ENCODE assay signal across 8 cellular contexts in genomic region chr14:60247994-60248696, GRCh38. TPM values are rescaled to one million over a fixed set of nuclear protein-coding genes. Genes with fewer than 3 reads are reported as not detected.
DNase-seq lines count a peak whose midpoint lies in the region; ATAC-seq and TF ChIP-seq lines count a peak whose summit lies in the region.

No MANE protein-coding gene starts in this region.

- DNase-seq in BJ (ENCODE audit: low read depth) (peak; percentile 70), NCI-H82 treated with DMSO at 0.1 percent for 48 hours (lab: John Stamatoyannopoulos, UW; ENCODE audit: unreplicated experiment) (peak; percentile 83), lung (ENCODE audit: low spot score) (peak; percentile 92)
- peak; percentile 44 to 63 for DNase-seq in activated CD8-positive, alpha-beta memory T cell treated with anti-CD3 and anti-CD28 coated beads for 1 hour (ENCODE audit: extremely low read depth in 1 of 2, low read depth in 1 of 2)
- peak; percentile 66 for DNase-seq in effector CD8-positive, alpha-beta T cell (lab: John Stamatoyannopoulos, UW)
- DNase-seq in stimulated activated CD4-positive, alpha-beta T cell treated with anti-CD3 and anti-CD28 coated beads, TNF-alpha, amount 100 ng/mL, for 24 hours (ENCODE audit: low read depth in 3 of 3), result peak; percentile 70 to 81 (median 74)

- peak overlapping the region; percentile 98 to 100 for H3K27ac ChIP-seq in lung (ENCODE audit: low read depth in 1 of 2, low read length in 1 of 2)

- POLR2A ChIA-PET in BJ (lab: Charles Lee), result no interaction called here

- H3K9me3 ChIP-seq in lung (ENCODE audit: control insufficient read depth in 2 of 2, insufficient read depth in 1 of 2, low read length in 1 of 2), result no peaks in the 10 kb centered on the region

- H3K27me3 ChIP-seq in BJ (ENCODE audit: control insufficient read depth, insufficient read depth, low read length) (no peaks in the 10 kb centered on the region), lung (ENCODE audit: control insufficient read depth, insufficient read depth) (no peaks in the 10 kb centered on the region)

- CTCF ChIA-PET in BJ (lab: Yijun Ruan, JAX), result interaction anchor here (0.6 to 1.1 kb wide), 6 partner anchors 11 to 1501 kb away, joined by 3 read pairs; no protein-coding TSS in a partner anchor

- H3K4me1 ChIP-seq in lung (ENCODE audit: control insufficient read depth in 2 of 2, insufficient read depth in 2 of 2, low read length in 2 of 2), result peaks cover 0 to 5% of the 10 kb centered on the region in 2 donors

- H3K36me3 ChIP-seq in BJ (ENCODE audit: control insufficient read depth, insufficient read depth, low read length) (no peaks in the 10 kb centered on the region), lung (ENCODE audit: control insufficient read depth in 2 of 2, insufficient read depth in 2 of 2, low read length in 2 of 2) (no peaks in the 10 kb centered on the region)

- H3K4me3 ChIP-seq in BJ (ENCODE audit: low read depth, low read length) (peak overlapping the region; percentile 64), lung (peak overlapping the region; percentile 83)

- 1 to 2% methylated on average over 27 of the region's 27 CpGs for WGBS in lung, 2 donors

- ATAC-seq in GM19372 (IDR thresholded peaks at IDR 0.05; ENCODE audit: low read depth, unreplicated experiment) (peak; percentile 50), HG03558 (IDR thresholded peaks at IDR 0.05; ENCODE audit: extremely low read depth, unreplicated experiment) (peak; percentile 61), lung (ENCODE audit: insufficient read depth, low FRiP score) (peak; percentile 86)

- TF ChIP-seq CTCF in BJ (IDR thresholded peaks at IDR 0.05; ENCODE audit: insufficient read depth, low read depth, low read length) (no peak), lung (IDR thresholded peaks at IDR 0.05; ENCODE audit: control extremely low read depth, extremely low read depth) (no peak)

RNA-seq across cellular contexts. Expression of gene PPM1A, which starts 0.9 kb away (rescaled TPM):
- polyA plus RNA-seq in BJ (2011; rRNA removed) (18.5 and 33.6 TPM in 2 replicates), lung (10 to 100 TPM; 21.4 to 25.3 TPM)
- polyA minus RNA-seq in BJ (2011; rRNA and poly(A)+ RNA removed), result 42.7 and 53.6 TPM in 2 replicates
- total RNA-seq in lung, result 10 to 100 TPM; 41.9 to 61.5 TPM

Comparison
In these comparisons a context has a peak if more than half of its experiments do, and no peak if none do; other contexts are left out.
1. Peak in every context shown above with its lines: DNase-seq, ATAC-seq, H3K4me3 ChIP-seq and H3K27ac ChIP-seq.